In genomic region chr2:109905796-109906195, GRCh38 we compare ENCODE assay signal across 10 cellular contexts. TPM values are rescaled to one million over a fixed set of nuclear protein-coding genes. Genes with fewer than 3 reads are reported as not detected.
DNase-seq lines count a peak whose midpoint lies in the region; ATAC-seq lines count a peak whose summit lies in the region.
"Not testable (repeated sequence)": the region's sequence is repeated elsewhere in the genome, so short reads cannot be mapped to it uniquely, and the experiment has no call there.
"Had no signal": no experiment of that assay in that cellular context is flagged by ENCODE, and none has a peak within 500 bp of the region (broad histone marks: within the 10 kb centered on the region; RNA-seq: fewer than 3 reads in every experiment).

No MANE protein-coding gene starts in this region.

- DNase-seq in sciatic nerve (ENCODE audit: low spot score), result not testable (repeated sequence)

- peak; percentile 93 for ATAC-seq in GM18511 (IDR thresholded peaks at IDR 0.05; ENCODE audit: unreplicated experiment)
- peak; percentile 67 for ATAC-seq in GM19438 (IDR thresholded peaks at IDR 0.05; ENCODE audit: low read depth, unreplicated experiment)
- ATAC-seq in GM21717 (IDR thresholded peaks at IDR 0.05; ENCODE audit: unreplicated experiment), result peak; percentile 87
- ATAC-seq in HG02798 (IDR thresholded peaks at IDR 0.05; ENCODE audit: poor library complexity, unreplicated experiment), result peak; percentile 79
- ATAC-seq in HG03108 (IDR thresholded peaks at IDR 0.05; ENCODE audit: unreplicated experiment), result peak; percentile 58
- peak; percentile 73 for ATAC-seq in HG03571 (IDR thresholded peaks at IDR 0.05; ENCODE audit: unreplicated experiment)
- peak; percentile 36 for ATAC-seq in esophagus mucosa
- peak; percentile 70 for ATAC-seq in sciatic nerve

- intact Hi-C loops in sciatic nerve (cut with DNase I), result not testable (repeated sequence)

RNA-seq across cellular contexts. Expression of gene LIMS3, which starts 7.3 kb away (rescaled TPM):
- total RNA-seq in esophagus mucosa, result not detected
- 3.7 TPM for total RNA-seq in sciatic nerve
- total RNA-seq: Calu3, renal cortical epithelial cell had no signal

Comparison
In these comparisons a context has a peak if more than half of its experiments do, and no peak if none do; other contexts are left out.
1. ATAC-seq: peak in every context shown above with its lines; median percentile 93 in GM18511; 87 in GM21717; 79 in HG02798; 73 in HG03571; 70 in sciatic nerve; 67 in GM19438; 58 in HG03108; 36 in esophagus mucosa.